ENCODE assay signal across 8 cellular contexts in genomic region chr3:175941352-175941751, GRCh38.
A peak's percentile ranks its signal among the peaks of the same experiment; 100 is the strongest.
DNase-seq lines count a peak whose midpoint lies in the region; ATAC-seq, FAIRE-seq and TF ChIP-seq lines count a peak whose summit lies in the region.

No MANE protein-coding gene starts in this region.

- in situ Hi-C loops in KBM-7 (cut with MboI; ENCODE audit: low pct_unique_long_range_greater_than_20kb, low sequenced_read_pairs) = no loop called here

- no TSS peak for BruUV-seq in endothelial cell of umbilical vein (replicated peaks; lab: Mats Ljungman, UMichigan)

- H3K27ac ChIP-seq in endothelial cell of umbilical vein (ENCODE audit: insufficient read depth, low read depth, low read length) (no peak overlapping the region), testis (no peak overlapping the region)

- H3K9me3 ChIP-seq in endothelial cell of umbilical vein (replicated peaks; ENCODE audit: control insufficient read depth, insufficient read depth, low read length) (no peaks in the 10 kb centered on the region), testis (no peaks in the 10 kb centered on the region)

- intact Hi-C loops in activated CD8-positive, alpha-beta T cell treated with anti-CD3 and anti-CD28 coated beads for 36 hours (cut with micrococcal nuclease) = no loop called here
- intact Hi-C loops in endothelial cell of umbilical vein (cut with micrococcal nuclease) = loop anchor here (5.0 kb wide), 3 partner anchors 721 to 1814 kb away; no protein-coding TSS in a partner anchor
- intact Hi-C loops in testis (cut with DNase I; ENCODE audit: low total_unique reads) = no loop called here

- no peak overlapping the region for H3K9ac ChIP-seq in endothelial cell of umbilical vein (replicated peaks; ENCODE audit: extremely low read depth, insufficient read depth, low read length)

- CTCF ChIA-PET in activated CD8-positive, alpha-beta T cell treated with anti-CD3 and anti-CD28 coated beads for 36 hours (lab: Charles Lee) = interaction anchor here (1.7 to 2.0 kb wide), 2 partner anchors 10 to 11 kb away, joined by 4 read pairs; no protein-coding TSS in a partner anchor
- CTCF ChIA-PET in activated CD8-positive, alpha-beta T cell treated with anti-CD3 and anti-CD28 coated beads, Interleukin-2, amount 10 ng/mL, durations not matched to agents 7 days and 5 days (lab: Charles Lee) = no interaction called here
- CTCF ChIA-PET in endothelial cell of umbilical vein (lab: Charles Lee) = interaction anchor here (1.1 kb wide), 1 partner anchor 1078 kb away, joined by 4 read pairs; no protein-coding TSS in a partner anchor

- no peak overlapping the region for H3K4me3 ChIP-seq in endothelial cell of umbilical vein (replicated peaks in 1 of 3; ENCODE audit: insufficient read depth in 1 of 3, low read depth in 1 of 3, low read length in 3 of 3)
- H3K4me3 ChIP-seq in testis = no peak overlapping the region

- ATAC-seq in activated CD8-positive, alpha-beta T cell treated with anti-CD3 and anti-CD28 coated beads for 36 hours = no peak
- no peak for ATAC-seq in activated CD8-positive, alpha-beta T cell treated with anti-CD3 and anti-CD28 coated beads, Interleukin-2, amount 10 ng/mL, durations not matched to agents 7 days and 5 days
- ATAC-seq in HG02973 (IDR thresholded peaks at IDR 0.05; ENCODE audit: unreplicated experiment) = no peak

- no peaks in the 10 kb centered on the region for H3K27me3 Mint-ChIP-seq in activated CD8-positive, alpha-beta T cell treated with anti-CD3 and anti-CD28 coated beads for 36 hours
- H3K27me3 Mint-ChIP-seq in activated CD8-positive, alpha-beta T cell treated with anti-CD3 and anti-CD28 coated beads, Interleukin-2, amount 10 ng/mL, durations not matched to agents 7 days and 5 days (ENCODE audit: low read depth) = no peaks in the 10 kb centered on the region

- POLR2A ChIA-PET in activated CD8-positive, alpha-beta T cell treated with anti-CD3 and anti-CD28 coated beads for 36 hours (lab: Charles Lee) = no interaction called here
- POLR2A ChIA-PET in activated CD8-positive, alpha-beta T cell treated with anti-CD3 and anti-CD28 coated beads, Interleukin-2, amount 10 ng/mL, durations not matched to agents 7 days and 5 days (lab: Charles Lee) = no interaction called here
- POLR2A ChIA-PET in endothelial cell of umbilical vein (lab: Charles Lee) = no interaction called here

- H3K9me1 ChIP-seq in endothelial cell of umbilical vein (replicated peaks; ENCODE audit: control insufficient read depth, extremely low read depth, insufficient read depth, low read length) = no peaks in the 10 kb centered on the region

- no peaks in the 10 kb centered on the region for H3K4me1 ChIP-seq in endothelial cell of umbilical vein (ENCODE audit: control insufficient read depth, extremely low read depth, insufficient read depth, low read length)
- H3K4me1 ChIP-seq in testis = no peaks in the 10 kb centered on the region

- FAIRE-seq in endothelial cell of umbilical vein (lab: Jason Lieb, UNC) = no peak

- peaks cover 28% of the 10 kb centered on the region for H3K9me3 Mint-ChIP-seq in activated CD8-positive, alpha-beta T cell treated with anti-CD3 and anti-CD28 coated beads for 36 hours
- H3K9me3 Mint-ChIP-seq in activated CD8-positive, alpha-beta T cell treated with anti-CD3 and anti-CD28 coated beads, Interleukin-2, amount 10 ng/mL, durations not matched to agents 7 days and 5 days (ENCODE audit: insufficient read depth) = peaks cover 15% of the 10 kb centered on the region

- H3K4me2 ChIP-seq in endothelial cell of umbilical vein (ENCODE audit: insufficient read depth, low read length) = no peak overlapping the region

- H3K27ac Mint-ChIP-seq in activated CD8-positive, alpha-beta T cell treated with anti-CD3 and anti-CD28 coated beads for 36 hours = no peak overlapping the region
- no peak overlapping the region for H3K27ac Mint-ChIP-seq in activated CD8-positive, alpha-beta T cell treated with anti-CD3 and anti-CD28 coated beads, Interleukin-2, amount 10 ng/mL, durations not matched to agents 7 days and 5 days

- no peak overlapping the region for H2AFZ ChIP-seq in endothelial cell of umbilical vein (ENCODE audit: low read depth, low read length)

- no peak overlapping the region for H3K4me3 Mint-ChIP-seq in activated CD8-positive, alpha-beta T cell treated with anti-CD3 and anti-CD28 coated beads for 36 hours
- no peak overlapping the region for H3K4me3 Mint-ChIP-seq in activated CD8-positive, alpha-beta T cell treated with anti-CD3 and anti-CD28 coated beads, Interleukin-2, amount 10 ng/mL, durations not matched to agents 7 days and 5 days

- no peaks in the 10 kb centered on the region for H3K79me2 ChIP-seq in endothelial cell of umbilical vein (ENCODE audit: control insufficient read depth, insufficient read depth, low read length)

- H3K27me3 ChIP-seq in endothelial cell of umbilical vein (ENCODE audit: control insufficient read depth in 2 of 2, insufficient read depth in 2 of 2, low read length in 2 of 2) (no peaks in the 10 kb centered on the region), testis (no peaks in the 10 kb centered on the region)

- H3K36me3 ChIP-seq in endothelial cell of umbilical vein (ENCODE audit: control insufficient read depth in 2 of 2, extremely low read depth in 1 of 2, insufficient read depth in 2 of 2, low read length in 2 of 2) (no peaks in the 10 kb centered on the region), testis (ENCODE audit: low read depth, missing control alignments) (no peaks in the 10 kb centered on the region)

- H3K36me3 Mint-ChIP-seq in activated CD8-positive, alpha-beta T cell treated with anti-CD3 and anti-CD28 coated beads for 36 hours (ENCODE audit: low read depth) = no peaks in the 10 kb centered on the region
- no peaks in the 10 kb centered on the region for H3K36me3 Mint-ChIP-seq in activated CD8-positive, alpha-beta T cell treated with anti-CD3 and anti-CD28 coated beads, Interleukin-2, amount 10 ng/mL, durations not matched to agents 7 days and 5 days (ENCODE audit: low read depth)

- TF ChIP-seq CTCF in activated CD8-positive, alpha-beta T cell treated with anti-CD3 and anti-CD28 coated beads for 36 hours (IDR thresholded peaks at IDR 0.05) = peak; percentile 41
- peak; percentile 29 to 33 for TF ChIP-seq CTCF in endothelial cell of umbilical vein (IDR thresholded peaks at IDR 0.05; ENCODE audit: extremely low read depth in 1 of 2, insufficient read depth in 1 of 2, low read depth in 1 of 2, low read length in 2 of 2)
- peak; percentile 29 to 60 (median 38) for TF ChIP-seq CTCF in testis (IDR thresholded peaks at IDR 0.05)

- no peaks in the 10 kb centered on the region for H4K20me1 ChIP-seq in endothelial cell of umbilical vein (replicated peaks; ENCODE audit: control insufficient read depth, extremely low read depth, insufficient read depth, low read length)

- H3K4me1 Mint-ChIP-seq in activated CD8-positive, alpha-beta T cell treated with anti-CD3 and anti-CD28 coated beads for 36 hours (ENCODE audit: low read depth) = no peaks in the 10 kb centered on the region
- H3K4me1 Mint-ChIP-seq in activated CD8-positive, alpha-beta T cell treated with anti-CD3 and anti-CD28 coated beads, Interleukin-2, amount 10 ng/mL, durations not matched to agents 7 days and 5 days (ENCODE audit: low read depth) = no peaks in the 10 kb centered on the region

- no peak for TF ChIP-seq POLR2A in endothelial cell of umbilical vein (IDR thresholded peaks at IDR 0.05; ENCODE audit: low read depth, low read length)
- TF ChIP-seq POLR2A in testis (IDR thresholded peaks at IDR 0.05) = no peak

- DNase-seq in activated CD8-positive, alpha-beta T cell treated with anti-CD3 and anti-CD28 coated beads for 36 hours = peak; percentile 11
- DNase-seq in activated CD8-positive, alpha-beta T cell treated with anti-CD3 and anti-CD28 coated beads, Interleukin-2, amount 10 ng/mL, durations not matched to agents 7 days and 5 days = no peak
- DNase-seq in KBM-7 (peak; percentile 42), endothelial cell of umbilical vein (ENCODE audit: low read depth, low spot score) (peak; percentile 11), testis (peak; percentile 63), NCI-H146 treated with DMSO at 0.1 percent for 48 hours (lab: John Stamatoyannopoulos, UW; ENCODE audit: unreplicated experiment) (no peak)
- no peak for DNase-seq in activated effector memory CD4-positive, alpha-beta T cell treated with Interleukin-2 at 50 U/mL for 16 hours

- dilution Hi-C loops in endothelial cell of umbilical vein (cut with MboI; ENCODE audit: extremely low pct_ligation_motif_present, low sequenced_read_pairs) = no loop called here

TF ChIP-seq in endothelial cell of umbilical vein, 7 proteins besides CTCF, POLR2A, EP300 and RAD21:
- no peak for TF ChIP-seq EZH2 (IDR thresholded peaks at IDR 0.05; ENCODE audit: borderline replicate concordance, low read depth, low read length, severe bottlenecking)
- no peak for TF ChIP-seq MAX (IDR thresholded peaks at IDR 0.05; ENCODE audit: insufficient read depth, insufficient read length)
- no peak for TF ChIP-seq GATA2 (IDR thresholded peaks at IDR 0.05; ENCODE audit: insufficient read depth, insufficient read length, low read depth, low read length)
- TF ChIP-seq FOS (IDR thresholded peaks at IDR 0.05; ENCODE audit: borderline replicate concordance, insufficient read depth, low read length) = no peak
- no peak for TF ChIP-seq POLR2AphosphoS5 (IDR thresholded peaks at IDR 0.05; ENCODE audit: insufficient read depth, low read depth, low read length)
- no peak for TF ChIP-seq MYC (IDR thresholded peaks at IDR 0.05; ENCODE audit: low read depth, low read length)
- TF ChIP-seq JUN (IDR thresholded peaks at IDR 0.05; ENCODE audit: borderline replicate concordance, insufficient read depth, insufficient read length, low read depth) = no peak
TF ChIP-seq in endothelial cell of umbilical vein: peak in this region for 0.

Comparison
In these comparisons a context has a peak if more than half of its experiments do, and no peak if none do; other contexts are left out.
1. DNase-seq: peak in activated CD8-positive, alpha-beta T cell treated with anti-CD3 and anti-CD28 coated beads for 36 hours (single experiment), KBM-7 (single experiment), endothelial cell of umbilical vein (single experiment) and testis (single experiment); none in activated CD8-positive, alpha-beta T cell treated with anti-CD3 and anti-CD28 coated beads, Interleukin-2, amount 10 ng/mL, durations not matched to agents 7 days and 5 days (single experiment), activated effector memory CD4-positive, alpha-beta T cell treated with Interleukin-2 at 50 U/mL for 16 hours (single experiment) and NCI-H146 treated with DMSO at 0.1 percent for 48 hours (single experiment).
2. Peak in every context shown above with its lines, with median percentiles within 50 percentile points of each other: CTCF ChIP-seq.